19 cellular contexts compared by ENCODE assay signal in genomic region chr11:32602657-32603410, GRCh38. TPM values are rescaled to one million over a fixed set of nuclear protein-coding genes. Genes with fewer than 3 reads are reported as not detected.
DNase-seq lines count a peak whose midpoint lies in the region; FAIRE-seq and TF ChIP-seq lines count a peak whose summit lies in the region.
"Had no signal": no experiment of that assay in that cellular context is flagged by ENCODE, and none has a peak within 500 bp of the region (broad histone marks: within the 10 kb centered on the region; RNA-seq: fewer than 3 reads in every experiment).

No MANE protein-coding gene starts in this region.

- intact Hi-C loops in activated CD4-positive, alpha-beta T cell treated with anti-CD3 and anti-CD28 coated beads, Interleukin-2, amount 10 ng/mL, durations not matched to agents 24 days and 14 days (cut with micrococcal nuclease), result no loop called here

- peak overlapping the region; percentile 23 for H3K27ac Mint-ChIP-seq in activated CD4-positive, alpha-beta T cell treated with anti-CD3 and anti-CD28 coated beads, Interleukin-2, amount 10 ng/mL, durations not matched to agents 24 days and 14 days
- peak overlapping the region; percentile 64 for H3K27ac Mint-ChIP-seq in mesothelial cell of epicardium
- H3K27ac Mint-ChIP-seq: activated CD8-positive, alpha-beta memory T cell treated with anti-CD3 and anti-CD28 coated beads, Interleukin-2, amount 10 ng/mL, durations not matched to agents 7 days and 5 days; brain; GM23338 had no signal

- H3K4me3 Mint-ChIP-seq in activated CD4-positive, alpha-beta T cell treated with anti-CD3 and anti-CD28 coated beads, Interleukin-2, amount 10 ng/mL, durations not matched to agents 24 days and 14 days, result no peak overlapping the region
- H3K4me3 Mint-ChIP-seq in mesothelial cell of epicardium, result no peak overlapping the region
- H3K4me3 Mint-ChIP-seq: activated CD8-positive, alpha-beta memory T cell treated with anti-CD3 and anti-CD28 coated beads, Interleukin-2, amount 10 ng/mL, durations not matched to agents 7 days and 5 days; brain; GM23338 had no signal

- TF ChIP-seq CTCF in astrocyte of the spinal cord (IDR thresholded peaks at IDR 0.05; ENCODE audit: low read depth, low read length), result no peak
- no peak for TF ChIP-seq CTCF in mesothelial cell of epicardium (IDR thresholded peaks at IDR 0.05; ENCODE audit: unreplicated experiment)

- H3K27me3 Mint-ChIP-seq in activated CD4-positive, alpha-beta T cell treated with anti-CD3 and anti-CD28 coated beads, Interleukin-2, amount 10 ng/mL, durations not matched to agents 24 days and 14 days, result no peaks in the 10 kb centered on the region
- no peaks in the 10 kb centered on the region for H3K27me3 Mint-ChIP-seq in mesothelial cell of epicardium (ENCODE audit: low read depth)
- H3K27me3 Mint-ChIP-seq: activated CD8-positive, alpha-beta memory T cell treated with anti-CD3 and anti-CD28 coated beads, Interleukin-2, amount 10 ng/mL, durations not matched to agents 7 days and 5 days; brain had no signal

- peaks cover 5% of the 10 kb centered on the region for H3K9me3 Mint-ChIP-seq in activated CD4-positive, alpha-beta T cell treated with anti-CD3 and anti-CD28 coated beads, Interleukin-2, amount 10 ng/mL, durations not matched to agents 24 days and 14 days
- peaks cover 6% of the 10 kb centered on the region for H3K9me3 Mint-ChIP-seq in mesothelial cell of epicardium

- FAIRE-seq in G401.6 (lab: Jason Lieb, UNC), result peak; percentile 8
- FAIRE-seq: A204.1 had no signal

- no peak overlapping the region for H3K4me3 ChIP-seq in astrocyte of the spinal cord (ENCODE audit: low read depth, low read length)
- H3K4me3 ChIP-seq: GM23338, Peyer's patch, upper lobe of right lung had no signal

- H3K4me1 Mint-ChIP-seq in activated CD4-positive, alpha-beta T cell treated with anti-CD3 and anti-CD28 coated beads, Interleukin-2, amount 10 ng/mL, durations not matched to agents 24 days and 14 days, result no peaks in the 10 kb centered on the region
- H3K4me1 Mint-ChIP-seq in mesothelial cell of epicardium, result peaks cover 35% of the 10 kb centered on the region

- in situ Hi-C loops in astrocyte of the spinal cord (cut with HindIII; ENCODE audit: low sequenced_read_pairs), result no loop called here

- H3K36me3 Mint-ChIP-seq in activated CD4-positive, alpha-beta T cell treated with anti-CD3 and anti-CD28 coated beads, Interleukin-2, amount 10 ng/mL, durations not matched to agents 24 days and 14 days (ENCODE audit: low read depth), result peaks cover 55% of the 10 kb centered on the region
- H3K36me3 Mint-ChIP-seq in mesothelial cell of epicardium, result peaks cover 31% of the 10 kb centered on the region

- no peak for DNase-seq in activated CD4-positive, alpha-beta T cell treated with anti-CD3 and anti-CD28 coated beads, Interleukin-2, amount 10 ng/mL, durations not matched to agents 24 days and 14 days
- DNase-seq in activated CD4-positive, alpha-beta T cell treated with anti-CD3 and anti-CD28 coated beads, Interleukin-2, amount 50 U/mL, for 1 hour, result no peak
- DNase-seq in astrocyte of the spinal cord (ENCODE audit: low read depth, low spot score) (peak; percentile 58), mesothelial cell of epicardium (ENCODE audit: low spot score in 2 of 2, unreplicated experiment in 2 of 2) (no peak), GM03348 (ENCODE audit: low spot score) (no peak), NCI-H1105 (lab: John Stamatoyannopoulos, UW) (no peak)
- DNase-seq in stimulated activated CD4-positive, alpha-beta T cell treated with anti-CD3 and anti-CD28 coated beads, Interleukin-15, amount 100 ng/mL, for 24 hours, result no peak
- DNase-seq: activated CD8-positive, alpha-beta memory T cell treated with anti-CD3 and anti-CD28 coated beads, Interleukin-2, amount 10 ng/mL, durations not matched to agents 7 days and 5 days; KG1; NCI-H1417 treated with DMSO at 0.1 percent for 48 hours; NCI-H2171 treated with DMSO at 0.1 percent for 48 hours; Peyer's patch; stimulated activated naive CD4-positive, alpha-beta T cell; upper lobe of right lung; WERI-Rb-1 had no signal

RNA-seq across cellular contexts. Expression of gene EIF3M, which starts 19.2 kb away (rescaled TPM):
- 348 and 351 TPM in 2 replicates for total RNA-seq in activated CD4-positive, alpha-beta T cell treated with anti-CD3 and anti-CD28 coated beads, Interleukin-2, amount 10 ng/mL, durations not matched to agents 24 days and 14 days
- 440 to 458 TPM (median 454 TPM) in 3 replicates for total RNA-seq in mesothelial cell of epicardium
